25 cellular contexts compared by ENCODE assay signal in the genomic region with DNA sequence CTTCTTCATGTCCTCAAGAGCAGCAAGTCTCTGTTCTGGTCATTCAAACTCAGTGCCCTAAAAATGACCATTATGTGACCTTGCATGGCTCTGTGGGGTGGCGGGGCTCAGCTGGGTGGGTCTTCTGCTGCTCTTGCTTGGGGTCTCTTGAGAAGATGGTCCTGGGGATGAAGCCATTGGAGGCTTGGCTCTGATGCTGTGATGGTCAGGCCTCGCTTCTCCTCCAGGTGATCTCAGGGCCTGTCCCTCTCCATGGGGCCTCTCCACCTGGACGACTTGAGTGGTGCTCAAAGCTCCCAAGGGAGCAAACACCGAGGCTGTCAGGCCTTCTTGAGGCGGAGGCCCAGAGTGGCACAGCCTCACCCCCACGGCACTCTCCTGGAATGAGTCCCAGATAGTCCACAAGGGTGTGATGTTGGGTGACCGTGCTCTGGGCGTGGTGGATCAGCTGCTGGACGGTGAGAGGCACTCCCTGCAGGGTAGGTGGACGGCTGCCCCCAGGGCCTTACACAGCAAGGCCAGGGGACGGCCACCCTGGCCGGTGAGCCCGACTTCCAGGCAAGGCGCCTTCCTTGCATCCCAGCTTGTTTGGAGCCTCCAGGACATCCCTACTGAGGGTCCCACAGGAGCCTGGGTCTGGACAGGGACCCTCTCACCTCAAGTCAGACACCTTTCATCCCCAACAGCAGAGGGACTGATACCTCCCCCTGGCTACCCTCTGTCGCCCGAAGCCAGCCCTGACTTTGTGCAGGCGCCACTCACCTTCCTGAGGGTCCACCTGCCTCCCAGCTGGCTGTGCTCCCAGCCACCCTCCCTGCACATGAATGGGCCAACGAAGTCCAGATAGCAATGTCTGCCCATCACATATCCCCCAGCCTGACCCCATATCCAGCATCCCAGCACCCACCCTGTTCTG. TPM values are rescaled to one million over a fixed set of nuclear protein-coding genes. Genes with fewer than 3 reads are reported as not detected.
DNase-seq lines count a peak whose midpoint lies in the region; ATAC-seq and TF ChIP-seq lines count a peak whose summit lies in the region.
"Had no signal": no experiment of that assay in that cellular context is flagged by ENCODE, and none has a peak within 500 bp of the region (broad histone marks: within the 10 kb centered on the region; RNA-seq: fewer than 3 reads in every experiment).

No MANE protein-coding gene starts in this region.

- ATAC-seq in lower lobe of right lung, result peak; percentile 28 to 49
- ATAC-seq in activated CD8-positive, alpha-beta T cell treated with anti-CD3 and anti-CD28 coated beads, Interleukin-2, amount 10 ng/mL, durations not matched to agents 7 days and 5 days, result no peak
- no peak for ATAC-seq in GM19463 (IDR thresholded peaks at IDR 0.05; ENCODE audit: unreplicated experiment)
- ATAC-seq: esophagus mucosa had no signal

- no peak overlapping the region for H2AFZ ChIP-seq in mesenchymal stem cell (ENCODE audit: low read depth, low read length)

- peaks cover 5% of the 10 kb centered on the region for H3K79me1 ChIP-seq in mesenchymal stem cell (replicated peaks; ENCODE audit: low read length, poor library complexity, severe bottlenecking)

- H2BK120ac ChIP-seq in mesenchymal stem cell (ENCODE audit: low read depth, low read length), result no peak overlapping the region

- TF ChIP-seq CTCF in CD14-positive monocyte (IDR thresholded peaks at IDR 0.05) (no peak), lower lobe of right lung (IDR thresholded peaks at IDR 0.05) (no peak), progenitor cell of endocrine pancreas (IDR thresholded peaks at IDR 0.05; ENCODE audit: unreplicated experiment) (no peak)

- H3K36me3 Mint-ChIP-seq in CD14-positive monocyte (peaks cover under 1 to 3% of the 10 kb centered on the region in 2 donors), progenitor cell of endocrine pancreas (ENCODE audit: insufficient read depth) (peaks cover 3% of the 10 kb centered on the region)
- H3K36me3 Mint-ChIP-seq in activated CD8-positive, alpha-beta T cell treated with anti-CD3 and anti-CD28 coated beads, Interleukin-2, amount 10 ng/mL, durations not matched to agents 7 days and 5 days (ENCODE audit: low read depth), result peaks cover 7% of the 10 kb centered on the region

- H3K27ac Mint-ChIP-seq in CD14-positive monocyte (peak overlapping the region in 2 of 7 donors; percentile 30 to 58), progenitor cell of endocrine pancreas (peak overlapping the region; percentile 99)
- no peak overlapping the region for H3K27ac Mint-ChIP-seq in activated CD8-positive, alpha-beta T cell treated with anti-CD3 and anti-CD28 coated beads, Interleukin-2, amount 10 ng/mL, durations not matched to agents 7 days and 5 days

- H3K4me1 Mint-ChIP-seq in CD14-positive monocyte (no peaks in the 10 kb centered on the region), progenitor cell of endocrine pancreas (ENCODE audit: low read depth) (peaks cover 9% of the 10 kb centered on the region)
- H3K4me1 Mint-ChIP-seq in activated CD8-positive, alpha-beta T cell treated with anti-CD3 and anti-CD28 coated beads, Interleukin-2, amount 10 ng/mL, durations not matched to agents 7 days and 5 days (ENCODE audit: low read depth), result peaks cover 8% of the 10 kb centered on the region

- POLR2A ChIA-PET in activated CD8-positive, alpha-beta T cell treated with anti-CD3 and anti-CD28 coated beads, Interleukin-2, amount 10 ng/mL, durations not matched to agents 7 days and 5 days (lab: Charles Lee), result no interaction called here

- no peak overlapping the region for H3K23ac ChIP-seq in mesenchymal stem cell (ENCODE audit: low read length in 2 of 2)

- H3K9me3 Mint-ChIP-seq in CD14-positive monocyte (no peaks in the 10 kb centered on the region), progenitor cell of endocrine pancreas (ENCODE audit: low read depth) (no peaks in the 10 kb centered on the region)
- no peaks in the 10 kb centered on the region for H3K9me3 Mint-ChIP-seq in activated CD8-positive, alpha-beta T cell treated with anti-CD3 and anti-CD28 coated beads, Interleukin-2, amount 10 ng/mL, durations not matched to agents 7 days and 5 days (ENCODE audit: insufficient read depth)
- H3K9me3 Mint-ChIP-seq: activated CD4-positive, alpha-beta T cell treated with anti-CD3 and anti-CD28 coated beads, Interleukin-2, amount 10 ng/mL, durations not matched to agents 7 days and 5 days; CD8-positive, alpha-beta memory T cell had no signal

- H3K9me3 ChIP-seq in lower lobe of right lung (no peaks in the 10 kb centered on the region), mesenchymal stem cell (ENCODE audit: control insufficient read depth, low read length) (no peaks in the 10 kb centered on the region)
- H3K9me3 ChIP-seq: gastrocnemius medialis, thoracic aorta had no signal

- peak overlapping the region in 1 of 2 experiments; percentile 38 for H2BK12ac ChIP-seq in mesenchymal stem cell (ENCODE audit: low read length in 2 of 2)

- H2BK15ac ChIP-seq in mesenchymal stem cell (ENCODE audit: low read depth, poor library complexity, severe bottlenecking), result no peak overlapping the region

- H3K27ac ChIP-seq in angular gyrus (ENCODE audit: low read depth, low read length), result peak overlapping the region; percentile 89
- no peak overlapping the region for H3K27ac ChIP-seq in lower lobe of right lung
- H3K27ac ChIP-seq in mesenchymal stem cell (ENCODE audit: low read length, poor library complexity, severe bottlenecking), result no peak overlapping the region
- H3K27ac ChIP-seq: gastrocnemius medialis, KMS-11, thoracic aorta had no signal

- H3K27me3 Mint-ChIP-seq in CD14-positive monocyte (ENCODE audit: low read depth in 3 of 3) (peaks cover 0 to 5% (median 0%) of the 10 kb centered on the region in 3 donors), progenitor cell of endocrine pancreas (no peaks in the 10 kb centered on the region)
- peaks cover 2% of the 10 kb centered on the region for H3K27me3 Mint-ChIP-seq in activated CD8-positive, alpha-beta T cell treated with anti-CD3 and anti-CD28 coated beads, Interleukin-2, amount 10 ng/mL, durations not matched to agents 7 days and 5 days (ENCODE audit: low read depth)
- H3K27me3 Mint-ChIP-seq: activated CD4-positive, alpha-beta T cell treated with anti-CD3 and anti-CD28 coated beads, Interleukin-2, amount 10 ng/mL, durations not matched to agents 7 days and 5 days; CD8-positive, alpha-beta memory T cell had no signal

- H4K8ac ChIP-seq in mesenchymal stem cell (ENCODE audit: low read length), result no peak overlapping the region

- CTCF ChIA-PET in activated CD8-positive, alpha-beta T cell treated with anti-CD3 and anti-CD28 coated beads, Interleukin-2, amount 10 ng/mL, durations not matched to agents 7 days and 5 days (lab: Charles Lee), result interaction anchor here (0.8 to 2.3 kb wide), 9 partner anchors 11 to 193 kb away, joined by 3 to 11 read pairs (median 4); no protein-coding TSS in a partner anchor

- H2AK5ac ChIP-seq in mesenchymal stem cell (ENCODE audit: low read length, severe bottlenecking), result no peak overlapping the region

- intact Hi-C loops in CD14-positive monocyte (cut with micrococcal nuclease), result no loop called here
- intact Hi-C loops in lower lobe of right lung (cut with DNase I), result no loop called here

- H3K4me2 ChIP-seq in mesenchymal stem cell (ENCODE audit: low read length, poor library complexity, severe bottlenecking), result no peak overlapping the region
- H3K4me2 ChIP-seq: KMS-11 had no signal

- H3K27me3 ChIP-seq in lower lobe of right lung (ENCODE audit: low read depth), result no peaks in the 10 kb centered on the region
- H3K27me3 ChIP-seq in mesenchymal stem cell (ENCODE audit: control insufficient read depth in 1 of 2, insufficient read depth in 1 of 2, low read length in 2 of 2), result no peaks in the 10 kb centered on the region
- H3K27me3 ChIP-seq: gastrocnemius medialis had no signal

- H2BK5ac ChIP-seq in mesenchymal stem cell (ENCODE audit: low read depth, low read length, poor library complexity, severe bottlenecking), result no peak overlapping the region

- H3K4me3 Mint-ChIP-seq in CD14-positive monocyte (no peak overlapping the region), progenitor cell of endocrine pancreas (ENCODE audit: low read depth) (no peak overlapping the region)
- H3K4me3 Mint-ChIP-seq in activated CD8-positive, alpha-beta T cell treated with anti-CD3 and anti-CD28 coated beads, Interleukin-2, amount 10 ng/mL, durations not matched to agents 7 days and 5 days, result no peak overlapping the region
- H3K4me3 Mint-ChIP-seq: activated CD4-positive, alpha-beta T cell treated with anti-CD3 and anti-CD28 coated beads, Interleukin-2, amount 10 ng/mL, durations not matched to agents 7 days and 5 days; CD8-positive, alpha-beta memory T cell had no signal

- H3K14ac ChIP-seq in mesenchymal stem cell (ENCODE audit: low read length in 2 of 2), result no peak overlapping the region

- H4K91ac ChIP-seq in mesenchymal stem cell (ENCODE audit: low read length), result no peak overlapping the region

- no peak overlapping the region for H3K4ac ChIP-seq in mesenchymal stem cell (ENCODE audit: low read depth in 1 of 2, low read length in 2 of 2)

- H3K9ac ChIP-seq in mesenchymal stem cell (ENCODE audit: low read length), result no peak overlapping the region
- H3K9ac ChIP-seq: KMS-11 had no signal

- DNase-seq in CD14-positive monocyte (ENCODE audit: low spot score) (peak; percentile 30), lower lobe of right lung (peak; percentile 65), progenitor cell of endocrine pancreas (ENCODE audit: low spot score, unreplicated experiment) (no peak), mesenchymal stem cell (no peak)
- DNase-seq in activated CD8-positive, alpha-beta T cell treated with anti-CD3 and anti-CD28 coated beads, Interleukin-2, amount 10 ng/mL, durations not matched to agents 7 days and 5 days, result no peak
- DNase-seq: activated CD4-positive, alpha-beta T cell treated with anti-CD3 and anti-CD28 coated beads, Interleukin-2, amount 10 ng/mL, durations not matched to agents 7 days and 5 days; activated CD8-positive, alpha-beta memory T cell treated with anti-CD3 and anti-CD28 coated beads, Interleukin-2, amount 50 U/mL, for 4 hours; activated gamma-delta T cell; CD8-positive, alpha-beta memory T cell; DMS79; effector CD4-positive, alpha-beta T cell; gastrocnemius medialis; GOT3; MV-4-11; NCI-H1694 treated with DMSO at 0.1 percent for 48 hours; NCI-H774; occipital lobe; PC-3; SHP77 treated with DMSO at 0.1 percent for 48 hours; T-helper 1 cell had no signal

- no peak overlapping the region for H3K18ac ChIP-seq in mesenchymal stem cell (ENCODE audit: low read depth in 1 of 2, low read length in 2 of 2)

- H3K4me3 ChIP-seq in lower lobe of right lung (no peak overlapping the region), mesenchymal stem cell (ENCODE audit: insufficient read depth in 1 of 2, low read depth in 1 of 2, low read length in 2 of 2) (no peak overlapping the region)
- H3K4me3 ChIP-seq: gastrocnemius medialis, thoracic aorta had no signal

- H3K4me1 ChIP-seq in lower lobe of right lung (peaks cover 14% of the 10 kb centered on the region), mesenchymal stem cell (ENCODE audit: control insufficient read depth, insufficient read depth, low read depth, low read length) (peaks cover 30% of the 10 kb centered on the region)

- H3K36me3 ChIP-seq in lower lobe of right lung (peaks cover 6% of the 10 kb centered on the region), mesenchymal stem cell (ENCODE audit: control insufficient read depth in 1 of 2, insufficient read depth in 2 of 2, low read depth in 1 of 2, low read length in 2 of 2) (peaks cover 10 to 35% of the 10 kb centered on the region in 2 experiments)
- H3K36me3 ChIP-seq: gastrocnemius medialis, thoracic aorta had no signal

- 95% methylated on average over 18 of the region's 18 CpGs for WGBS in mesenchymal stem cell

RNA-seq across cellular contexts. Expression of gene USP22, which starts 48.7 kb away (rescaled TPM):
- 10 to 100 TPM; 20.4 to 27.3 TPM for polyA plus RNA-seq in CD14-positive monocyte
- total RNA-seq in lower lobe of right lung (154 TPM), progenitor cell of endocrine pancreas (368 and 373 TPM in 2 replicates)
- polyA plus RNA-seq in mesenchymal stem cell (2013, experiment 1 of 2), result 105 TPM
- polyA plus RNA-seq in mesenchymal stem cell (2013, experiment 2 of 2), result 108 TPM
- 100 to 1,000 TPM; 138 to 148 TPM for total RNA-seq in activated CD8-positive, alpha-beta T cell treated with anti-CD3 and anti-CD28 coated beads, Interleukin-2, amount 10 ng/mL, durations not matched to agents 7 days and 5 days

Comparison
In these comparisons a context has a peak if more than half of its experiments do, and no peak if none do; other contexts are left out.
1. DNase-seq: peak in CD14-positive monocyte (single experiment) and lower lobe of right lung (single experiment); none in progenitor cell of endocrine pancreas (single experiment), mesenchymal stem cell (single experiment) and activated CD8-positive, alpha-beta T cell treated with anti-CD3 and anti-CD28 coated beads, Interleukin-2, amount 10 ng/mL, durations not matched to agents 7 days and 5 days (single experiment).
2. ATAC-seq: peak in lower lobe of right lung (2 of 2); none in activated CD8-positive, alpha-beta T cell treated with anti-CD3 and anti-CD28 coated beads, Interleukin-2, amount 10 ng/mL, durations not matched to agents 7 days and 5 days (single experiment) and GM19463 (single experiment).